Comparison of ENCODE assay signal across 1 cellular context in genomic region chr18:6406075-6406909, GRCh38.
TF ChIP-seq lines count a peak whose summit lies in the region.

No MANE protein-coding gene starts in this region.

TF ChIP-seq in HepG2, 621 proteins besides CTCF, POLR2A, EP300 and RAD21 (continued from another document and continues in another):
- TF ChIP-seq ZNF275 (CRISPR knock-in tag; IDR thresholded peaks at IDR 0.05; ENCODE audit: borderline replicate concordance), result no peak
- TF ChIP-seq PHF21A (CRISPR knock-in tag; IDR thresholded peaks at IDR 0.05), result 0 out of 2 replicates have a peak, but pooled peaks have one; percentile 45
- TF ChIP-seq ZNF616 (CRISPR knock-in tag; IDR thresholded peaks at IDR 0.05; ENCODE audit: low read depth), result no peak
- TF ChIP-seq PCBP2 (optimal IDR thresholded peaks at IDR 0.05; ENCODE audit: low read depth, low read length, poor library complexity, severe bottlenecking), result no peak
- TF ChIP-seq ZNF83 (CRISPR knock-in tag; IDR thresholded peaks at IDR 0.05; ENCODE audit: borderline replicate concordance), result no peak
- 0 out of 2 replicates have a peak, but pooled peaks have one; percentile 21 for TF ChIP-seq DPF2 (CRISPR knock-in tag; IDR thresholded peaks at IDR 0.05; ENCODE audit: borderline replicate concordance, low read depth)
- TF ChIP-seq NR2F1 (CRISPR knock-in tag; IDR thresholded peaks at IDR 0.05), result no peak
- TF ChIP-seq ASH2L (IDR thresholded peaks at IDR 0.05; ENCODE audit: insufficient read length, low read depth, low read length), result peak; percentile 69
- no peak for TF ChIP-seq ZNF12 (CRISPR knock-in tag; IDR thresholded peaks at IDR 0.05)
- TF ChIP-seq ATF7-NPFF (CRISPR knock-in tag; IDR thresholded peaks at IDR 0.05; ENCODE audit: low read depth), result no peak
- no peak for TF ChIP-seq SIX1 (CRISPR knock-in tag; IDR thresholded peaks at IDR 0.05; ENCODE audit: borderline replicate concordance)
- no peak for TF ChIP-seq ZNF557 (CRISPR knock-in tag; IDR thresholded peaks at IDR 0.05)
- TF ChIP-seq SPEN (CRISPR knock-in tag; IDR thresholded peaks at IDR 0.05; ENCODE audit: low read depth), result no peak
- TF ChIP-seq HNRNPLL (IDR thresholded peaks at IDR 0.05; ENCODE audit: low read depth, low read length, poor library complexity, severe bottlenecking), result no peak
- TF ChIP-seq FOXP1 (IDR thresholded peaks at IDR 0.05), result no peak
- no peak for TF ChIP-seq FOXP1 (CRISPR knock-in tag; IDR thresholded peaks at IDR 0.05)
- TF ChIP-seq ZNF17 (CRISPR knock-in tag; IDR thresholded peaks at IDR 0.05), result no peak
- no peak; the same call in 1 of the 2 replicates for TF ChIP-seq HNF4A (CRISPR knock-in tag; IDR thresholded peaks at IDR 0.05)
- TF ChIP-seq JUND (CRISPR knock-in tag; IDR thresholded peaks at IDR 0.05), result peak; percentile 56; the same call in 1 of the 2 replicates
- no peak for TF ChIP-seq SRSF4 (IDR thresholded peaks at IDR 0.05; ENCODE audit: low read depth, low read length, poor library complexity, severe bottlenecking)
- no peak for TF ChIP-seq HOXA9 (CRISPR knock-in tag; IDR thresholded peaks at IDR 0.05; ENCODE audit: borderline replicate concordance)
- TF ChIP-seq ZNF234 (CRISPR knock-in tag; conservative IDR thresholded peaks at IDR 0.05), result no peak
- peak; percentile 9; the same call in 1 of the 2 replicates for TF ChIP-seq ZFX (CRISPR knock-in tag; IDR thresholded peaks at IDR 0.05; ENCODE audit: low read depth)
- TF ChIP-seq GABPA (IDR thresholded peaks at IDR 0.05; ENCODE audit: low read depth, low read length), result no peak
- TF ChIP-seq GABPA (CRISPR knock-in tag; IDR thresholded peaks at IDR 0.05; ENCODE audit: low read depth), result peak; percentile 33; the same call in 1 of the 2 replicates
- TF ChIP-seq MYNN (CRISPR knock-in tag; IDR thresholded peaks at IDR 0.05; ENCODE audit: low read depth), result no peak
- TF ChIP-seq SALL1 (CRISPR knock-in tag; IDR thresholded peaks at IDR 0.05), result peak; percentile 29; the same call in 1 of the 2 replicates
- TF ChIP-seq ZNF609 (CRISPR knock-in tag; IDR thresholded peaks at IDR 0.05; ENCODE audit: borderline replicate concordance), result no peak; the same call in 1 of the 2 replicates
- no peak for TF ChIP-seq THYN1 (CRISPR knock-in tag; IDR thresholded peaks at IDR 0.05; ENCODE audit: borderline replicate concordance, low read depth)
- TF ChIP-seq SRY (CRISPR knock-in tag; IDR thresholded peaks at IDR 0.05), result no peak
- TF ChIP-seq CCDC6 (CRISPR knock-in tag; IDR thresholded peaks at IDR 0.05), result no peak
- peak; percentile 56 for TF ChIP-seq RARA (CRISPR knock-in tag; IDR thresholded peaks at IDR 0.05)
- 0 out of 2 replicates have a peak, but pooled peaks have one; percentile 31 for TF ChIP-seq ZNF264 (CRISPR knock-in tag; IDR thresholded peaks at IDR 0.05)
- no peak for TF ChIP-seq KAT2B (IDR thresholded peaks at IDR 0.05; ENCODE audit: borderline replicate concordance, low read depth, low read length)
- TF ChIP-seq ZNF143 (CRISPR knock-in tag; IDR thresholded peaks at IDR 0.05), result no peak
- no peak for TF ChIP-seq CREB3 (CRISPR knock-in tag; IDR thresholded peaks at IDR 0.05)
- 0 out of 2 replicates have a peak, but pooled peaks have one; percentile 24 for TF ChIP-seq ZSCAN9 (CRISPR knock-in tag; IDR thresholded peaks at IDR 0.05; ENCODE audit: borderline replicate concordance)
- peak; percentile 27; the same call in 1 of the 2 replicates for TF ChIP-seq TFAP4 (IDR thresholded peaks at IDR 0.05; ENCODE audit: borderline replicate concordance, low read depth)
- TF ChIP-seq ZNF510 (CRISPR knock-in tag; IDR thresholded peaks at IDR 0.05; ENCODE audit: low read depth), result no peak
- no peak for TF ChIP-seq TCF12 (IDR thresholded peaks at IDR 0.05)
- TF ChIP-seq TCF12 (CRISPR knock-in tag; IDR thresholded peaks at IDR 0.05), result no peak
- no peak for TF ChIP-seq HHEX (CRISPR knock-in tag; IDR thresholded peaks at IDR 0.05)
- TF ChIP-seq AKAP8 (CRISPR knock-in tag; IDR thresholded peaks at IDR 0.05), result no peak
- no peak for TF ChIP-seq ZNF180 (CRISPR knock-in tag; IDR thresholded peaks at IDR 0.05; ENCODE audit: borderline replicate concordance, low read depth)
- no peak for TF ChIP-seq CSRNP2 (CRISPR knock-in tag; conservative IDR thresholded peaks at IDR 0.05; ENCODE audit: low read depth)
- TF ChIP-seq ZNF7 (CRISPR knock-in tag; IDR thresholded peaks at IDR 0.05), result no peak
- no peak for TF ChIP-seq KLF13 (CRISPR knock-in tag; IDR thresholded peaks at IDR 0.05)
- no peak for TF ChIP-seq ZNF550 (CRISPR knock-in tag; IDR thresholded peaks at IDR 0.05; ENCODE audit: borderline replicate concordance)
- TF ChIP-seq ZMYM4 (CRISPR knock-in tag; IDR thresholded peaks at IDR 0.05), result no peak
- peak; percentile 39; the same call in 1 of the 2 replicates for TF ChIP-seq ZNF629 (CRISPR knock-in tag; conservative IDR thresholded peaks at IDR 0.05)
- 0 out of 2 replicates have a peak, but pooled peaks have one; percentile 16 for TF ChIP-seq TCF7 (IDR thresholded peaks at IDR 0.05; ENCODE audit: low read depth)
- no peak for TF ChIP-seq IRX3 (CRISPR knock-in tag; IDR thresholded peaks at IDR 0.05; ENCODE audit: borderline replicate concordance, low read depth)
- TF ChIP-seq ZFY (CRISPR knock-in tag; IDR thresholded peaks at IDR 0.05), result no peak
- no peak for TF ChIP-seq BORCS8-MEF2B (CRISPR knock-in tag; IDR thresholded peaks at IDR 0.05)
- no peak; the same call in 1 of the 2 replicates for TF ChIP-seq YEATS4 (CRISPR knock-in tag; IDR thresholded peaks at IDR 0.05; ENCODE audit: borderline replicate concordance)
- TF ChIP-seq GMEB1 (CRISPR knock-in tag; IDR thresholded peaks at IDR 0.05; ENCODE audit: borderline replicate concordance), result no peak
- TF ChIP-seq CEBPG (CRISPR knock-in tag; IDR thresholded peaks at IDR 0.05), result peak; percentile 84
- TF ChIP-seq YY1 (IDR thresholded peaks at IDR 0.05; ENCODE audit: insufficient read depth, insufficient replicate concordance, low read depth, low read length), result no peak
- no peak for TF ChIP-seq ZNF329 (CRISPR knock-in tag; IDR thresholded peaks at IDR 0.05; ENCODE audit: low read depth)
- TF ChIP-seq ARID5B (CRISPR knock-in tag; IDR thresholded peaks at IDR 0.05), result peak; percentile 62
- no peak for TF ChIP-seq TEF (CRISPR knock-in tag; IDR thresholded peaks at IDR 0.05)
